Comparison of ENCODE assay signal across 11 cellular contexts in genomic region chr4:52421811-52422213, GRCh38.
"Had no signal": no experiment of that assay in that cellular context is flagged by ENCODE, and none has a peak within 500 bp of the region (broad histone marks: within the 10 kb centered on the region; RNA-seq: fewer than 3 reads in every experiment).

No MANE protein-coding gene starts in this region.

- H3K4me3 ChIP-seq: cardiac muscle cell, neural progenitor cell, pancreas, tibial artery, vagina had no signal

- DNase-seq: activated CD4-positive, alpha-beta T cell treated with anti-CD3 and anti-CD28 coated beads for 48 hours; activated naive CD4-positive, alpha-beta T cell treated with Interleukin-2 at 50 U/mL for 16 hours; activated naive CD8-positive, alpha-beta T cell treated with anti-CD3 and anti-CD28 coated beads, Interleukin-2, amount 50 U/mL, for 24 hours; islet precursor cell; pancreas; small intestine; tibial artery had no signal

- H3K27ac ChIP-seq: cardiac muscle cell, neural progenitor cell, pancreas, tibial artery, vagina had no signal

- H2AFZ ChIP-seq: neural progenitor cell had no signal

- H3K27me3 ChIP-seq: cardiac muscle cell, neural progenitor cell, pancreas, tibial artery, vagina had no signal

- H3K9me3 ChIP-seq: pancreas, tibial artery, vagina had no signal

- H3K4me2 ChIP-seq: neural progenitor cell had no signal

- H3K4me1 ChIP-seq: neural progenitor cell, pancreas, tibial artery, vagina had no signal

- ATAC-seq: activated naive CD8-positive, alpha-beta T cell treated with anti-CD3 and anti-CD28 coated beads, Interleukin-2, amount 50 U/mL, for 24 hours; pancreas; WTC11 had no signal

- H3K36me3 ChIP-seq: cardiac muscle cell, neural progenitor cell, pancreas, tibial artery, vagina had no signal
